20 cellular contexts compared by ENCODE assay signal in genomic region chr7:101833799-101834198, GRCh38.
"Had no signal": no experiment of that assay in that cellular context is flagged by ENCODE, and none has a peak within 500 bp of the region (broad histone marks: within the 10 kb centered on the region; RNA-seq: fewer than 3 reads in every experiment).

No MANE protein-coding gene starts in this region.

- H3K27ac Mint-ChIP-seq: activated CD4-positive, alpha-beta T cell treated with anti-CD3 and anti-CD28 coated beads for 36 hours; activated naive CD8-positive, alpha-beta T cell; activated T-helper 1 cell treated with anti-CD3 and anti-CD28 coated beads, Interleukin-12 subunit alpha, Interleukin-12 subunit beta, Interleukin-2, Interleukin-4 antibody, amounts not matched to agents 30 ng/mL and 10 ng/mL and 1 ng/mL, durations not matched to agents 14 hours and 24 hours and 36 hours; T-helper 1 cell treated with Interleukin-12 subunit alpha and Interleukin-12 subunit beta and Interleukin-4 antibody, amounts not matched to agents 30 μg/mL and 1 μg/mL, for 36 hours had no signal

- H3K4me1 Mint-ChIP-seq: activated CD4-positive, alpha-beta T cell treated with anti-CD3 and anti-CD28 coated beads for 36 hours had no signal

- H3K36me3 Mint-ChIP-seq: activated naive CD8-positive, alpha-beta T cell had no signal

- DNase-seq: activated CD4-positive, alpha-beta T cell treated with anti-CD3 and anti-CD28 coated beads for 36 hours; activated CD4-positive, alpha-beta T cell treated with anti-CD3 and anti-CD28 coated beads, Interleukin-2, amount 50 U/mL, for 48 hours; activated gamma-delta T cell treated with Interleukin-2 at 50 U/mL for 16 hours; effector memory CD8-positive, alpha-beta T cell; foreskin keratinocyte; glutamatergic neuron; hypothalamus; occipital lobe; right cardiac atrium; small intestine; stimulated activated CD4-positive, alpha-beta T cell treated with anti-CD3 and anti-CD28 coated beads, Interleukin-15, amount 100 ng/mL, for 24 hours; stimulated activated CD4-positive, alpha-beta T cell treated with anti-CD3 and anti-CD28 coated beads, Interleukin-2, amount 100 ng/mL, for 48 hours; stimulated activated naive CD8-positive, alpha-beta T cell treated with anti-CD3 and anti-CD28 coated beads, Interleukin-15, amount 100 ng/mL, for 72 hours; transverse colon had no signal

- H3K27me3 ChIP-seq: foreskin keratinocyte, left lung, suprapubic skin, transverse colon had no signal

- H3K4me3 Mint-ChIP-seq: activated CD4-positive, alpha-beta T cell treated with anti-CD3 and anti-CD28 coated beads for 36 hours; activated naive CD8-positive, alpha-beta T cell; activated T-helper 1 cell treated with anti-CD3 and anti-CD28 coated beads, Interleukin-12 subunit alpha, Interleukin-12 subunit beta, Interleukin-2, Interleukin-4 antibody, amounts not matched to agents 30 ng/mL and 10 ng/mL and 1 ng/mL, durations not matched to agents 14 hours and 24 hours and 36 hours; effector memory CD8-positive, alpha-beta T cell; stimulated activated naive CD8-positive, alpha-beta T cell treated with anti-CD3 and anti-CD28 coated beads, Interleukin-15, amount 100 ng/mL, for 72 hours; T-helper 1 cell treated with Interleukin-12 subunit alpha and Interleukin-12 subunit beta and Interleukin-4 antibody, amounts not matched to agents 30 μg/mL and 1 μg/mL, for 36 hours had no signal

- H3K9me3 Mint-ChIP-seq: activated T-helper 1 cell treated with anti-CD3 and anti-CD28 coated beads, Interleukin-12 subunit alpha, Interleukin-12 subunit beta, Interleukin-2, Interleukin-4 antibody, amounts not matched to agents 30 ng/mL and 10 ng/mL and 1 ng/mL, durations not matched to agents 14 hours and 24 hours and 36 hours; effector memory CD8-positive, alpha-beta T cell; T-helper 1 cell treated with Interleukin-12 subunit alpha and Interleukin-12 subunit beta and Interleukin-4 antibody, amounts not matched to agents 30 μg/mL and 1 μg/mL, for 36 hours had no signal

- H3K27me3 Mint-ChIP-seq: activated CD4-positive, alpha-beta T cell treated with anti-CD3 and anti-CD28 coated beads for 36 hours; activated naive CD8-positive, alpha-beta T cell; effector memory CD8-positive, alpha-beta T cell; stimulated activated naive CD8-positive, alpha-beta T cell treated with anti-CD3 and anti-CD28 coated beads, Interleukin-15, amount 100 ng/mL, for 72 hours had no signal

- H3K4me1 ChIP-seq: foreskin keratinocyte, prostate gland, suprapubic skin, transverse colon had no signal

- H3K36me3 ChIP-seq: left lung, prostate gland, suprapubic skin, transverse colon had no signal

- H3K9me3 ChIP-seq: left lung, prostate gland, suprapubic skin, transverse colon had no signal

- ATAC-seq: activated CD4-positive, alpha-beta T cell treated with anti-CD3 and anti-CD28 coated beads for 36 hours; effector memory CD8-positive, alpha-beta T cell; foreskin keratinocyte; left lung; right cardiac atrium; stimulated activated naive CD8-positive, alpha-beta T cell treated with anti-CD3 and anti-CD28 coated beads, Interleukin-15, amount 100 ng/mL, for 72 hours had no signal

- H3K4me3 ChIP-seq: left lung, prostate gland, suprapubic skin, transverse colon had no signal

- H3K27ac ChIP-seq: foreskin keratinocyte, left lung, prostate gland, suprapubic skin, transverse colon had no signal
